10 cellular contexts compared by ENCODE assay signal in genomic region chr13:97235549-97236206, GRCh38. TPM values are rescaled to one million over a fixed set of nuclear protein-coding genes. Genes with fewer than 3 reads are reported as not detected.
DNase-seq lines count a peak whose midpoint lies in the region; ATAC-seq and TF ChIP-seq lines count a peak whose summit lies in the region.
"Had no signal": no experiment of that assay in that cellular context is flagged by ENCODE, and none has a peak within 500 bp of the region (broad histone marks: within the 10 kb centered on the region; RNA-seq: fewer than 3 reads in every experiment).

No MANE protein-coding gene starts in this region.

- in situ Hi-C loops in Panc1 (cut with HindIII; ENCODE audit: low pct_unique_long_range_greater_than_20kb, low sequenced_read_pairs) = no loop called here

- 95% methylated on average over 18 of the region's 18 CpGs for WGBS in mesenchymal stem cell

- no peak overlapping the region for H3K4me3 Mint-ChIP-seq in T-helper 2 cell treated with Interferon-gamma antibody and Interleukin-4, amounts not matched to agents 5 μg/mL and 100 μg/mL, for 36 hours

- peaks cover 19% of the 10 kb centered on the region for H3K36me3 Mint-ChIP-seq in T-helper 2 cell treated with Interferon-gamma antibody and Interleukin-4, amounts not matched to agents 5 μg/mL and 100 μg/mL, for 36 hours (ENCODE audit: low read depth)

- peaks cover 18% of the 10 kb centered on the region for H3K79me1 ChIP-seq in mesenchymal stem cell (replicated peaks; ENCODE audit: low read length, poor library complexity, severe bottlenecking)

- H3K9me3 Mint-ChIP-seq in T-helper 2 cell treated with Interferon-gamma antibody and Interleukin-4, amounts not matched to agents 5 μg/mL and 100 μg/mL, for 36 hours = no peaks in the 10 kb centered on the region

- DNase-seq in Panc1 (ENCODE audit: low read depth, low spot score) (no peak), mesenchymal stem cell (no peak), tibial artery (no peak), LoVo (ENCODE audit: low spot score) (no peak), GM19238 (ENCODE audit: insufficient read length, low spot score) (no peak)
- no peak for DNase-seq in T-helper 2 cell treated with Interferon-gamma antibody and Interleukin-4, amounts not matched to agents 5 μg/mL and 100 μg/mL, for 36 hours (ENCODE audit: low spot score)
- DNase-seq: kidney glomerular epithelial cell, PC-3 had no signal

- no peak overlapping the region for H3K14ac ChIP-seq in mesenchymal stem cell (ENCODE audit: low read length in 2 of 2)

- H3K9ac ChIP-seq in duodenal mucosa (ENCODE audit: low read depth in 1 of 2, low read length in 2 of 2) = peak overlapping the region in 1 of 2 donors; percentile 33
- H3K9ac ChIP-seq in mesenchymal stem cell (ENCODE audit: low read length) = peak overlapping the region; percentile 76

- H3K4me3 ChIP-seq in Panc1 (ENCODE audit: low read depth in 2 of 2, low read length in 2 of 2) = peak overlapping the region; percentile 14 to 39
- peak overlapping the region; percentile 3 to 31 for H3K4me3 ChIP-seq in duodenal mucosa (ENCODE audit: low read depth in 1 of 2, low read length in 2 of 2)
- peak overlapping the region in 1 of 2 experiments; percentile 70 for H3K4me3 ChIP-seq in mesenchymal stem cell (ENCODE audit: insufficient read depth in 1 of 2, low read depth in 1 of 2, low read length in 2 of 2)
- peak overlapping the region; percentile 4 to 29 for H3K4me3 ChIP-seq in tibial artery

- no peak overlapping the region for H3K23ac ChIP-seq in mesenchymal stem cell (ENCODE audit: low read length in 2 of 2)

- H2AK5ac ChIP-seq in mesenchymal stem cell (ENCODE audit: low read length, severe bottlenecking) = no peak overlapping the region

- no peak overlapping the region for H4K8ac ChIP-seq in mesenchymal stem cell (ENCODE audit: low read length)

- H3K4ac ChIP-seq in mesenchymal stem cell (ENCODE audit: low read depth in 1 of 2, low read length in 2 of 2) = no peak overlapping the region

- peaks cover 32% of the 10 kb centered on the region for H3K4me1 Mint-ChIP-seq in T-helper 2 cell treated with Interferon-gamma antibody and Interleukin-4, amounts not matched to agents 5 μg/mL and 100 μg/mL, for 36 hours (ENCODE audit: low read depth)

- no peak overlapping the region for H2AFZ ChIP-seq in mesenchymal stem cell (ENCODE audit: low read depth, low read length)

- no peak overlapping the region for H3K18ac ChIP-seq in mesenchymal stem cell (ENCODE audit: low read depth in 1 of 2, low read length in 2 of 2)

- H3K36me3 ChIP-seq in Panc1 (ENCODE audit: control insufficient read depth, insufficient read depth, low read length) = no peaks in the 10 kb centered on the region; the same call in 1 of the 2 replicates
- peaks cover 0 to 10% of the 10 kb centered on the region in 2 donors for H3K36me3 ChIP-seq in duodenal mucosa (ENCODE audit: control insufficient read depth in 1 of 2, insufficient read depth in 2 of 2, low read length in 2 of 2)
- H3K36me3 ChIP-seq in mesenchymal stem cell (ENCODE audit: control insufficient read depth in 1 of 2, insufficient read depth in 2 of 2, low read depth in 1 of 2, low read length in 2 of 2) = peaks cover 4 to 17% of the 10 kb centered on the region in 2 experiments
- H3K36me3 ChIP-seq in tibial artery = no peaks in the 10 kb centered on the region

- CTCF ChIA-PET in Panc1 (lab: Charles Lee) = interaction anchor here (0.7 kb wide), 1 partner anchor 123 kb away, joined by 4 read pairs; no protein-coding TSS in a partner anchor

- H2BK120ac ChIP-seq in mesenchymal stem cell (ENCODE audit: low read depth, low read length) = no peak overlapping the region

- POLR2A ChIA-PET in Panc1 (lab: Charles Lee) = interaction anchor here (0.6 to 1.1 kb wide), 4 partner anchors 10 to 123 kb away, joined by 3 to 5 read pairs (median 3); no protein-coding TSS in a partner anchor

- H3K27me3 ChIP-seq in Panc1 (ENCODE audit: control insufficient read depth, insufficient read depth, low read length) (no peaks in the 10 kb centered on the region), duodenal mucosa (ENCODE audit: control insufficient read depth in 1 of 2, insufficient read depth in 2 of 2, low read length in 2 of 2) (no peaks in the 10 kb centered on the region), mesenchymal stem cell (ENCODE audit: control insufficient read depth in 1 of 2, insufficient read depth in 1 of 2, low read length in 2 of 2) (no peaks in the 10 kb centered on the region), tibial artery (no peaks in the 10 kb centered on the region)

- no peaks in the 10 kb centered on the region for H3K27me3 Mint-ChIP-seq in T-helper 2 cell treated with Interferon-gamma antibody and Interleukin-4, amounts not matched to agents 5 μg/mL and 100 μg/mL, for 36 hours (ENCODE audit: low read depth)

- TF ChIP-seq CTCF in Panc1 (IDR thresholded peaks at IDR 0.05) (no peak), tibial artery (IDR thresholded peaks at IDR 0.05) (no peak)

- intact Hi-C loops in Panc1 (cut with micrococcal nuclease; ENCODE audit: unreplicated experiment) (no loop called here), tibial artery (cut with DNase I; ENCODE audit: low total_unique reads) (no loop called here)

- no peak overlapping the region for H3K27ac Mint-ChIP-seq in T-helper 2 cell treated with Interferon-gamma antibody and Interleukin-4, amounts not matched to agents 5 μg/mL and 100 μg/mL, for 36 hours

- H3K27ac ChIP-seq in Panc1 (ENCODE audit: low read length) (peak overlapping the region; percentile 100), duodenal mucosa (ENCODE audit: low read depth, low read length) (peak overlapping the region; percentile 17), mesenchymal stem cell (ENCODE audit: low read length, poor library complexity, severe bottlenecking) (no peak overlapping the region), tibial artery (peak overlapping the region; percentile 3 to 29)

- TSS peak; percentile 1 for BruUV-seq in Panc1 (replicated peaks; lab: Mats Ljungman, UMichigan)

- no peak overlapping the region for H3K4me2 ChIP-seq in mesenchymal stem cell (ENCODE audit: low read length, poor library complexity, severe bottlenecking)

- H2BK15ac ChIP-seq in mesenchymal stem cell (ENCODE audit: low read depth, poor library complexity, severe bottlenecking) = no peak overlapping the region

- H3K4me1 ChIP-seq in Panc1 (ENCODE audit: control insufficient read depth, insufficient read depth, low read length) = peaks cover 96% of the 10 kb centered on the region
- peaks cover 41 to 69% of the 10 kb centered on the region in 2 donors for H3K4me1 ChIP-seq in duodenal mucosa (ENCODE audit: control insufficient read depth in 1 of 2, insufficient read depth in 2 of 2, low read length in 2 of 2)
- peaks cover 12% of the 10 kb centered on the region for H3K4me1 ChIP-seq in mesenchymal stem cell (ENCODE audit: control insufficient read depth, insufficient read depth, low read depth, low read length)
- H3K4me1 ChIP-seq in tibial artery = peaks cover 0 to 93% (median 51%) of the 10 kb centered on the region in 4 donors

- H2BK5ac ChIP-seq in mesenchymal stem cell (ENCODE audit: low read depth, low read length, poor library complexity, severe bottlenecking) = no peak overlapping the region

- no peak for ATAC-seq in Panc1
- ATAC-seq: HCT116, PC-3 had no signal

- H2BK12ac ChIP-seq in mesenchymal stem cell (ENCODE audit: low read length in 2 of 2) = no peak overlapping the region

- H4K91ac ChIP-seq in mesenchymal stem cell (ENCODE audit: low read length) = no peak overlapping the region

- H3K9me3 ChIP-seq in Panc1 (ENCODE audit: control insufficient read depth, insufficient read depth, low read depth, low read length) (no peaks in the 10 kb centered on the region), duodenal mucosa (ENCODE audit: control insufficient read depth in 1 of 2, low read length in 2 of 2) (no peaks in the 10 kb centered on the region), mesenchymal stem cell (ENCODE audit: control insufficient read depth, low read length) (no peaks in the 10 kb centered on the region), tibial artery (no peaks in the 10 kb centered on the region)

RNA-seq across cellular contexts. Expression of gene MBNL2, which starts 13.5 kb away (rescaled TPM):
- total RNA-seq in Panc1 (2021; ENCODE audit: unreplicated experiment) = 103 TPM
- 42.3 TPM for polyA plus RNA-seq in Panc1 (2012; ENCODE audit: insufficient read length)
- polyA plus RNA-seq in mesenchymal stem cell (2013, experiment 1 of 2) = 41.7 TPM
- 43.8 TPM for polyA plus RNA-seq in mesenchymal stem cell (2013, experiment 2 of 2)
